11 cellular contexts compared by ENCODE assay signal in the genomic region with DNA sequence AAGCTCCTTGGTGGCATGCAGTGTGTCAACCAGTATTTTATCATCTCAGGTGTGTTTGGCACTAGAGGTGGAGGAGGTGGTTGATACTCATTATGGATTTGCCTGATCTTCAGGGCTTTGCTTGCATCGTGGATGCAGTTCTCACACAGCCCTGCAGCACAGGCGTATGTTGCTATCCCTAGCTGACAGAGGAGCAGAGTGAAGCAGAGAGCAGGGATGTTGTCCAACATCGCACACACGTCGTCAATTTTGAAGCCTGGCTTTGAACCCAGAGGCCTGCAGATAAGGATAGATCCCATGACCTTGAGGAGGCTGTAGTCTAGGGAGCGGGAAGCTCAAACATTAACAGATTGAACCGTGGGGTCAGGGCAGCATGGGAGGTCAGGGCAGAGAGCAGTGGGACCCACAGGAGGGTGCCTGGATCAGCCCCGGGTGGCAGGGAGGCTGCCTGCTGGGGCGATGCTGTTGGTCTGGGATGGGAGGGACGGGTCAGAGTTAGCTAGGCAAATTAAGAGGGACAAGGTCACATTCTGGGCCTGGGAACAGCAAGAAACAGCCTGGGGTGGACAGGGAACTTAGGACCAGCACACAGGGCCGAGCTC. TPM values are rescaled to one million over a fixed set of nuclear protein-coding genes. Genes with fewer than 3 reads are reported as not detected.
DNase-seq lines count a peak whose midpoint lies in the region; ATAC-seq lines count a peak whose summit lies in the region.
"Had no signal": no experiment of that assay in that cellular context is flagged by ENCODE, and none has a peak within 500 bp of the region (broad histone marks: within the 10 kb centered on the region; RNA-seq: fewer than 3 reads in every experiment).

No MANE protein-coding gene starts in this region.

- H3K36me3 Mint-ChIP-seq in activated naive CD8-positive, alpha-beta T cell treated with anti-CD3 and anti-CD28 coated beads, Interleukin-2, amount 10 ng/mL, durations not matched to agents 7 days and 5 days = peaks cover 54% of the 10 kb centered on the region
- peaks cover 41% of the 10 kb centered on the region for H3K36me3 Mint-ChIP-seq in activated naive CD8-positive, alpha-beta T cell treated with anti-CD3 and anti-CD28 coated beads for 36 hours

- peak overlapping the region; percentile 33 for H3K4me3 Mint-ChIP-seq in activated naive CD8-positive, alpha-beta T cell treated with anti-CD3 and anti-CD28 coated beads, Interleukin-2, amount 10 ng/mL, durations not matched to agents 7 days and 5 days
- no peak overlapping the region for H3K4me3 Mint-ChIP-seq in activated naive CD8-positive, alpha-beta T cell treated with anti-CD3 and anti-CD28 coated beads for 36 hours

- H3K27ac Mint-ChIP-seq in activated naive CD8-positive, alpha-beta T cell treated with anti-CD3 and anti-CD28 coated beads, Interleukin-2, amount 10 ng/mL, durations not matched to agents 7 days and 5 days = peak overlapping the region; percentile 71
- H3K27ac Mint-ChIP-seq in activated naive CD8-positive, alpha-beta T cell treated with anti-CD3 and anti-CD28 coated beads for 36 hours = no peak overlapping the region

- ATAC-seq in activated naive CD8-positive, alpha-beta T cell treated with anti-CD3 and anti-CD28 coated beads, Interleukin-2, amount 10 ng/mL, durations not matched to agents 7 days and 5 days (ENCODE audit: low read depth) = no peak
- ATAC-seq in left ventricle myocardium superior = peak; percentile 67
- ATAC-seq in GM21390 (IDR thresholded peaks at IDR 0.05; ENCODE audit: unreplicated experiment) = no peak
- ATAC-seq: lower lobe of right lung had no signal

- H3K27ac ChIP-seq in substantia nigra (ENCODE audit: low read depth, low read length, poor library complexity, severe bottlenecking) = peak overlapping the region; percentile 44
- H3K27ac ChIP-seq: breast epithelium, lower lobe of right lung, SK-N-MC had no signal

- peaks cover 66% of the 10 kb centered on the region for H3K4me1 Mint-ChIP-seq in activated naive CD8-positive, alpha-beta T cell treated with anti-CD3 and anti-CD28 coated beads, Interleukin-2, amount 10 ng/mL, durations not matched to agents 7 days and 5 days
- H3K4me1 Mint-ChIP-seq in activated naive CD8-positive, alpha-beta T cell treated with anti-CD3 and anti-CD28 coated beads for 36 hours = peaks cover 72% of the 10 kb centered on the region

- intact Hi-C loops in left ventricle myocardium superior (cut with micrococcal nuclease) = no loop called here

- POLR2A ChIA-PET in activated naive CD8-positive, alpha-beta T cell treated with anti-CD3 and anti-CD28 coated beads, Interleukin-2, amount 10 ng/mL, durations not matched to agents 7 days and 5 days (lab: Charles Lee) = interaction anchor here (1.6 to 10.3 kb wide), 3 partner anchors 14 to 56 kb away, joined by 6 to 113 read pairs (median 80); a partner anchor contains a TSS

- H3K27me3 Mint-ChIP-seq in activated naive CD8-positive, alpha-beta T cell treated with anti-CD3 and anti-CD28 coated beads, Interleukin-2, amount 10 ng/mL, durations not matched to agents 7 days and 5 days = no peaks in the 10 kb centered on the region
- H3K27me3 Mint-ChIP-seq in activated naive CD8-positive, alpha-beta T cell treated with anti-CD3 and anti-CD28 coated beads for 36 hours = no peaks in the 10 kb centered on the region

- DNase-seq in activated naive CD8-positive, alpha-beta T cell treated with anti-CD3 and anti-CD28 coated beads, Interleukin-2, amount 10 ng/mL, durations not matched to agents 7 days and 5 days = no peak
- no peak for DNase-seq in activated naive CD8-positive, alpha-beta T cell treated with anti-CD3 and anti-CD28 coated beads for 36 hours
- no peak for DNase-seq in left ventricle myocardium superior
- DNase-seq in substantia nigra (lab: John Stamatoyannopoulos, UW) = no peak
- DNase-seq in NK-92 (lab: John Stamatoyannopoulos, UW; ENCODE audit: unreplicated experiment) = no peak
- DNase-seq: activated CD4-positive, CD25-positive, alpha-beta regulatory T cell; lower lobe of right lung; NCI-H2081 treated with DMSO at 0.1 percent for 48 hours had no signal

- H3K9me3 Mint-ChIP-seq in activated naive CD8-positive, alpha-beta T cell treated with anti-CD3 and anti-CD28 coated beads, Interleukin-2, amount 10 ng/mL, durations not matched to agents 7 days and 5 days = no peaks in the 10 kb centered on the region
- peaks cover 7% of the 10 kb centered on the region for H3K9me3 Mint-ChIP-seq in activated naive CD8-positive, alpha-beta T cell treated with anti-CD3 and anti-CD28 coated beads for 36 hours

RNA-seq across cellular contexts. Expression of a gene that starts 4.2 kb away (rescaled TPM):
- total RNA-seq in activated naive CD8-positive, alpha-beta T cell treated with anti-CD3 and anti-CD28 coated beads, Interleukin-2, amount 10 ng/mL, durations not matched to agents 7 days and 5 days = 10 to 100 TPM; 78.7 to 91.1 TPM
- 10 to 100 TPM; 29.7 to 31.4 TPM for total RNA-seq in activated naive CD8-positive, alpha-beta T cell treated with anti-CD3 and anti-CD28 coated beads for 36 hours
- total RNA-seq in left ventricle myocardium superior = 15.6 TPM

RNA-seq across cellular contexts. Expression of a gene that starts 43.8 kb away (rescaled TPM):
- 100 to 1,000 TPM; 104 to 105 TPM for total RNA-seq in activated naive CD8-positive, alpha-beta T cell treated with anti-CD3 and anti-CD28 coated beads, Interleukin-2, amount 10 ng/mL, durations not matched to agents 7 days and 5 days
- total RNA-seq in activated naive CD8-positive, alpha-beta T cell treated with anti-CD3 and anti-CD28 coated beads for 36 hours = 10 to 100 TPM in 1 of 2 experiments, 1 to 10 TPM in 1; 9.2 to 10.0 TPM
- total RNA-seq in left ventricle myocardium superior = 4.8 TPM

RNA-seq across cellular contexts. Expression of a gene that starts 55.7 kb away (rescaled TPM):
- 100 to 1,000 TPM; 102 to 106 TPM for total RNA-seq in activated naive CD8-positive, alpha-beta T cell treated with anti-CD3 and anti-CD28 coated beads, Interleukin-2, amount 10 ng/mL, durations not matched to agents 7 days and 5 days
- total RNA-seq in activated naive CD8-positive, alpha-beta T cell treated with anti-CD3 and anti-CD28 coated beads for 36 hours = 10 to 100 TPM; 11.8 to 13.2 TPM
- 3.9 TPM for total RNA-seq in left ventricle myocardium superior

Comparison
In these comparisons a context has a peak if more than half of its experiments do, and no peak if none do; other contexts are left out.
1. RNA of a gene that starts 43.8 kb away (total RNA-seq): 104 to 105 TPM in activated naive CD8-positive, alpha-beta T cell treated with anti-CD3 and anti-CD28 coated beads, Interleukin-2, amount 10 ng/mL, durations not matched to agents 7 days and 5 days; 9.2 to 10.0 TPM in activated naive CD8-positive, alpha-beta T cell treated with anti-CD3 and anti-CD28 coated beads for 36 hours and 4.8 TPM in left ventricle myocardium superior (single experiment); every median in the first group is over 4 times any median in the second.
2. RNA of a gene that starts 55.7 kb away (total RNA-seq): 102 to 106 TPM in activated naive CD8-positive, alpha-beta T cell treated with anti-CD3 and anti-CD28 coated beads, Interleukin-2, amount 10 ng/mL, durations not matched to agents 7 days and 5 days; 11.8 to 13.2 TPM in activated naive CD8-positive, alpha-beta T cell treated with anti-CD3 and anti-CD28 coated beads for 36 hours and 3.9 TPM in left ventricle myocardium superior (single experiment); every median in the first group is over 4 times any median in the second.